Comparison of ENCODE assay signal across 1 cellular context in the genomic region with DNA sequence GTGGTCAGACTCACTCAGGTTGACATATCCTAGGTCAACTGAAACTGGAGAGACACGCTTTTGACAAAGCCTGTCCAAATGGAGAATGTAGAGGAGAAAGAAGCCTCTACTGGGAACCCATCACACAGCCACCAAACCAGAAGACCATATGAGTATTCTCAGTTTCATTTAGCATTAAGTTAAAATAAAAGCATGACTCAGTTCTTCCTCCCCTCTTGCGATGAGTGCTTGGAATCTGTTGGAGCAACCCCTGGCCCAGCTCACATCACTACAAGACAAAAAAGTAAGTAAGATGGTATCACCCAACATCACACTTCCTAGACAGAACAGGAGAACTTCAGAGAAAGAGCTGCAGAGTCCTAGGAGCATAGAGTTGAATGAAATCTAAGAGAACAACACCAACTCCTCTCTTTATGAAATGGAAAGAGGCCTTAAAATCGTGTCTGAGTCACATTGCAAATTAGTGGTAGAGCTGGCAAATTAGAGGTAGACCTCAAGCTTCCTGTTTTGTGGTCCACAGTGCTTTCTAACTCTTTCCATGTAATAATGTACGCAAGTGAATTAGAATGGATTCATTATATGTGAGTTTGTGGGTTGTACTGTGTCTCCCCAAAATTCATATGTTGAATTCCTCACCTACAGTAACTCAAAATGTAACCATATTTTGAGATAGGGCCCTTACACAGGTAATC.
TF ChIP-seq lines count a peak whose summit lies in the region.

No MANE protein-coding gene starts in this region.

TF ChIP-seq in SK-N-SH, 30 proteins besides CTCF, POLR2A, EP300 and RAD21 (continued from another document):
- TF ChIP-seq, protein P1, sequence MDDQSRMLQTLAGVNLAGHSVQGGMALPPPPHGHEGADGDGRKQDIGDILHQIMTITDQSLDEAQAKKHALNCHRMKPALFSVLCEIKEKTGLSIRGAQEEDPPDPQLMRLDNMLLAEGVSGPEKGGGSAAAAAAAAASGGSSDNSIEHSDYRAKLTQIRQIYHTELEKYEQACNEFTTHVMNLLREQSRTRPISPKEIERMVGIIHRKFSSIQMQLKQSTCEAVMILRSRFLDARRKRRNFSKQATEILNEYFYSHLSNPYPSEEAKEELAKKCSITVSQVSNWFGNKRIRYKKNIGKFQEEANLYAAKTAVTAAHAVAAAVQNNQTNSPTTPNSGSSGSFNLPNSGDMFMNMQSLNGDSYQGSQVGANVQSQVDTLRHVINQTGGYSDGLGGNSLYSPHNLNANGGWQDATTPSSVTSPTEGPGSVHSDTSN (IDR thresholded peaks at IDR 0.05) = no peak
- TF ChIP-seq YY1 (IDR thresholded peaks at IDR 0.05; ENCODE audit: low read depth) = no peak
- TF ChIP-seq TCF12 (IDR thresholded peaks at IDR 0.05) = no peak
- TF ChIP-seq RXRA (IDR thresholded peaks at IDR 0.05; ENCODE audit: borderline replicate concordance, low read depth) = no peak
- TF ChIP-seq, protein P2, sequence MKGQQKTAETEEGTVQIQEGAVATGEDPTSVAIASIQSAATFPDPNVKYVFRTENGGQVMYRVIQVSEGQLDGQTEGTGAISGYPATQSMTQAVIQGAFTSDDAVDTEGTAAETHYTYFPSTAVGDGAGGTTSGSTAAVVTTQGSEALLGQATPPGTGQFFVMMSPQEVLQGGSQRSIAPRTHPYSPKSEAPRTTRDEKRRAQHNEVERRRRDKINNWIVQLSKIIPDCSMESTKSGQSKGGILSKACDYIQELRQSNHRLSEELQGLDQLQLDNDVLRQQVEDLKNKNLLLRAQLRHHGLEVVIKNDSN (IDR thresholded peaks at IDR 0.05; ENCODE audit: borderline replicate concordance, low read depth) = no peak
